Comparison of ENCODE assay signal across 13 cellular contexts in genomic region chr21:32329331-32329730, GRCh38. TPM values are rescaled to one million over a fixed set of nuclear protein-coding genes. Genes with fewer than 3 reads are reported as not detected.
DNase-seq lines count a peak whose midpoint lies in the region; ATAC-seq and TF ChIP-seq lines count a peak whose summit lies in the region.
"Had no signal": no experiment of that assay in that cellular context is flagged by ENCODE, and none has a peak within 500 bp of the region (broad histone marks: within the 10 kb centered on the region; RNA-seq: fewer than 3 reads in every experiment).

No MANE protein-coding gene starts in this region.

- no peaks in the 10 kb centered on the region for H3K9me3 ChIP-seq in AG04450 (ENCODE audit: control insufficient read depth, insufficient read depth, low read length)
- H3K9me3 ChIP-seq in adipocyte (ENCODE audit: control insufficient read depth, low read length), result no peaks in the 10 kb centered on the region
- no peaks in the 10 kb centered on the region for H3K9me3 ChIP-seq in heart right ventricle
- no peaks in the 10 kb centered on the region for H3K9me3 ChIP-seq in prostate gland
- no peaks in the 10 kb centered on the region for H3K9me3 ChIP-seq in mucosa of descending colon

- POLR2A ChIA-PET in AG04450 (lab: Yijun Ruan, JAX), result no interaction called here

- H3K4me3 ChIP-seq in AG04450 (ENCODE audit: low read depth, low read length) (no peak overlapping the region), adipocyte (ENCODE audit: low read length) (peak overlapping the region; percentile 35), heart right ventricle (no peak overlapping the region), prostate gland (no peak overlapping the region), mucosa of descending colon (no peak overlapping the region)

- H3K27me3 ChIP-seq in AG04450 (ENCODE audit: control insufficient read depth, insufficient read depth, low read length) (no peaks in the 10 kb centered on the region), adipocyte (replicated peaks; ENCODE audit: control insufficient read depth, insufficient read depth, low read length) (no peaks in the 10 kb centered on the region), heart right ventricle (no peaks in the 10 kb centered on the region), prostate gland (replicated peaks; ENCODE audit: insufficient read depth) (no peaks in the 10 kb centered on the region)

- H3K36me3 ChIP-seq in adipocyte (ENCODE audit: control insufficient read depth, insufficient read depth, low read length, severe bottlenecking) (peaks cover 75% of the 10 kb centered on the region), heart right ventricle (peaks cover 0 to 72% (median 32%) of the 10 kb centered on the region in 9 donors), prostate gland (peaks cover 3 to 13% of the 10 kb centered on the region in 2 donors), mucosa of descending colon (ENCODE audit: low read depth) (no peaks in the 10 kb centered on the region)

- H3K27ac ChIP-seq in AG04450 (ENCODE audit: low read depth, low read length) (peak overlapping the region; percentile 81), heart right ventricle (peak overlapping the region; percentile 43 to 90 (median 74)), prostate gland (peak overlapping the region; percentile 38 to 46)

- intact Hi-C loops in heart right ventricle (cut with DNase I), result loop anchor here in 1 of 10 donors (5.0 kb wide), 1 partner anchor 33 kb away; no protein-coding TSS in a partner anchor
- intact Hi-C loops in prostate gland (cut with DNase I), result loop anchor here (5.0 to 10.0 kb wide), 3 partner anchors 43 to 235 kb away; partner anchors contain the start of gene MIS18A
- intact Hi-C loops in mucosa of descending colon (cut with DNase I, micrococcal nuclease), result no loop called here

- ATAC-seq in heart right ventricle (peak in 6 of 8 donors; percentile 12 to 36 (median 22)), mucosa of descending colon (no peak), HG02798 (IDR thresholded peaks at IDR 0.05; ENCODE audit: poor library complexity, unreplicated experiment) (no peak), HG02981 (IDR thresholded peaks at IDR 0.05; ENCODE audit: unreplicated experiment) (no peak)
- ATAC-seq: activated T-helper 17 cell treated with anti-CD3 and anti-CD28 coated beads, Interleukin-2, amount 50 U/mL, for 72 hours had no signal

- DNase-seq in AG04450 (ENCODE audit: low read depth, low spot score) (no peak), adipocyte (ENCODE audit: low read depth) (no peak), heart right ventricle (no peak), prostate gland (ENCODE audit: low spot score) (no peak), mucosa of descending colon (no peak), erythroblast (lab: John Stamatoyannopoulos, UW) (no peak)
- DNase-seq: AML-193, DMS79, NCI-H510A treated with DMSO at 0.1 percent for 48 hours had no signal

- H3K4me1 ChIP-seq in adipocyte (ENCODE audit: control insufficient read depth, insufficient read depth, low read length) (peaks cover 25% of the 10 kb centered on the region), heart right ventricle (peaks cover 5 to 60% (median 24%) of the 10 kb centered on the region in 9 donors), prostate gland (replicated peaks) (no peaks in the 10 kb centered on the region), mucosa of descending colon (ENCODE audit: low read depth) (no peaks in the 10 kb centered on the region)

- TF ChIP-seq CTCF in AG04450 (IDR thresholded peaks at IDR 0.05; ENCODE audit: low read depth, low read length) (no peak), heart right ventricle (IDR thresholded peaks at IDR 0.05) (no peak), prostate gland (IDR thresholded peaks at IDR 0.05) (no peak), mucosa of descending colon (IDR thresholded peaks at IDR 0.05) (no peak)

- no peak for TF ChIP-seq POLR2A in prostate gland (IDR thresholded peaks at IDR 0.05)
- no peak for TF ChIP-seq POLR2A in erythroblast (IDR thresholded peaks at IDR 0.05; ENCODE audit: low read length)

- 59 to 67% methylated on average over 2 of the region's 2 CpGs for WGBS in heart right ventricle, 2 donors
- WGBS in prostate gland, result 66% methylated on average over 2 of the region's 2 CpGs

- CTCF ChIA-PET in AG04450 (lab: Charles Lee), result interaction anchor here (1.7 kb wide), 1 partner anchor 272 kb away, joined by 15 read pairs; no protein-coding TSS in a partner anchor

- H3K9ac ChIP-seq in adipocyte (ENCODE audit: low read length), result peak overlapping the region; percentile 57

RNA-seq across cellular contexts. Expression of gene MRAP, which starts 30.7 kb away (rescaled TPM):
- polyA plus RNA-seq in AG04450 (2011; rRNA removed) (not detected in 2 replicates), heart right ventricle (10 to 100 TPM in 1 of 2 donors, 1 to 10 TPM in 1; 1.5 to 10.5 TPM)
- polyA minus RNA-seq in AG04450 (2011; rRNA and poly(A)+ RNA removed), result not detected in 2 replicates
- total RNA-seq in heart right ventricle (1 to 10 TPM in 1 of 10 donors, under 1 TPM in 4, not detected in 5; 0.63 to 6.6 (median 0.77) TPM), prostate gland (1 to 10 TPM in 1 of 2 donors, not detected in 1; 4.7 TPM), mucosa of descending colon (not detected)
- total RNA-seq: activated T-helper 17 cell treated with anti-CD3 and anti-CD28 coated beads, Interleukin-2, amount 50 U/mL, for 72 hours; mononuclear cell had no signal

RNA-seq across cellular contexts. Expression of gene MIS18A, which starts 50.5 kb away (rescaled TPM):
- polyA plus RNA-seq in AG04450 (2011; rRNA removed) (4.7 and 6.3 TPM in 2 replicates), heart right ventricle (1 to 10 TPM; 2.6 to 3.1 TPM)
- 0.70 and 0.83 TPM in 2 replicates for polyA minus RNA-seq in AG04450 (2011; rRNA and poly(A)+ RNA removed)
- total RNA-seq in heart right ventricle (1 to 10 TPM; 1.8 to 3.6 (median 2.7) TPM), prostate gland (10 to 100 TPM; 10.7 to 17.8 TPM), mucosa of descending colon (10 to 100 TPM in 1 of 3 donors, 1 to 10 TPM in 2; 6.6 to 16.3 (median 6.9) TPM)

Comparison
In these comparisons a context has a peak if more than half of its experiments do, and no peak if none do; other contexts are left out.
1. ATAC-seq: peak in heart right ventricle (6 of 8); none in mucosa of descending colon (single experiment), HG02798 (single experiment) and HG02981 (single experiment).
2. Peak in every context shown above with its lines, with median percentiles within 50 percentile points of each other: H3K27ac ChIP-seq.